ENCODE assay signal across 11 cellular contexts in the genomic region with DNA sequence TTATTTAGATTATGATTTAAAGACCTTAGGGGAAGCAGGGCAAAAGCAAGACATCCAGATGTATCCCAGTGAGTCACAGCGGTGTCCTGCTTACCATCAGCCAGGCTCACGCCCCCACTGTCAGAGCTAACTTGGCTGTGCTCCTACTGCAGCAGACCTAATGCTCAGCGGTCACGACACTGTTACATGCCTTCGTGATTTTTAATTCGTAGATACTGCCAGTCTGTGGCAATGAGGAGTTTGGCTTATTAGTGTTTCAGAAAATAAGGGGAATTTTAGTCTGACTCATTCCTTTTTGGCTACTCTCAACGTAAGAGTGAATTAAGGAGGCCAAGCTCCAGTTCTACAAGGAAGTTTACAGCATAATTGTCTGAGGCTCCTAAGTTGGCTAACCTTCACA. TPM values are rescaled to one million over a fixed set of nuclear protein-coding genes. Genes with fewer than 3 reads are reported as not detected.
A peak's percentile ranks its signal among the peaks of the same experiment; 100 is the strongest.
DNase-seq lines count a peak whose midpoint lies in the region; ATAC-seq, FAIRE-seq and TF ChIP-seq lines count a peak whose summit lies in the region.
"Had no signal": no experiment of that assay in that cellular context is flagged by ENCODE, and none has a peak within 500 bp of the region (broad histone marks: within the 10 kb centered on the region; RNA-seq: fewer than 3 reads in every experiment).

No MANE protein-coding gene starts in this region.

- ATAC-seq in left cardiac atrium = peak; percentile 74 to 98
- ATAC-seq in GM18520 (IDR thresholded peaks at IDR 0.05; ENCODE audit: unreplicated experiment) = no peak
- ATAC-seq in GM21367 (IDR thresholded peaks at IDR 0.05; ENCODE audit: unreplicated experiment) = no peak
- ATAC-seq in stimulated activated naive CD8-positive, alpha-beta T cell treated with anti-CD3 and anti-CD28 coated beads, Interleukin-15, Interleukin-2, amounts not matched to agents 100 U/mL and 50 U/mL, for 24 hours = no peak

- no peak for TF ChIP-seq POLR2A in GM12892 (IDR thresholded peaks at IDR 0.05; ENCODE audit: low read depth, low read length)

- H3K27me3 ChIP-seq in stomach smooth muscle (ENCODE audit: control insufficient read depth in 1 of 2, insufficient read depth in 2 of 2, low read length in 2 of 2) = no peaks in the 10 kb centered on the region

- H3K9ac ChIP-seq in stomach smooth muscle (ENCODE audit: low read length in 2 of 2) = no peak overlapping the region

- no peaks in the 10 kb centered on the region for H3K9me3 ChIP-seq in stomach smooth muscle (ENCODE audit: control insufficient read depth in 2 of 2, low read length in 2 of 2)
- H3K9me3 ChIP-seq: neutrophil had no signal

- intact Hi-C loops in left cardiac atrium (cut with DNase I) = no loop called here

- no peaks in the 10 kb centered on the region for H3K36me3 ChIP-seq in stomach smooth muscle (ENCODE audit: control insufficient read depth in 2 of 2, insufficient read depth in 2 of 2, low read length in 2 of 2)
- H3K36me3 ChIP-seq: neutrophil had no signal

- peaks cover 11% of the 10 kb centered on the region for H3K4me1 ChIP-seq in stomach smooth muscle (ENCODE audit: control insufficient read depth, insufficient read depth, low read length)

- H3K4me3 ChIP-seq in stomach smooth muscle (ENCODE audit: low read length in 2 of 2) = peak overlapping the region in 1 of 2 donors; percentile 29

- FAIRE-seq in GM12892 (lab: Jason Lieb, UNC) = peak; percentile 56

- DNase-seq in GM12892 (ENCODE audit: insufficient read length) (no peak), amniotic epithelial cell (ENCODE audit: low read depth) (peak; percentile 97), left cardiac atrium (peak; percentile 49), occipital lobe (lab: John Stamatoyannopoulos, UW) (no peak)
- no peak for DNase-seq in stimulated activated naive CD8-positive, alpha-beta T cell treated with anti-CD3 and anti-CD28 coated beads, Interleukin-15, Interleukin-2, amounts not matched to agents 100 U/mL and 50 U/mL, for 24 hours
- DNase-seq: activated CD4-positive, alpha-beta T cell treated with anti-CD3 and anti-CD28 coated beads for 1 hour; hypothalamus had no signal

- H3K27ac ChIP-seq in stomach smooth muscle (ENCODE audit: low read length) = peak overlapping the region; percentile 0
- H3K27ac ChIP-seq: neutrophil had no signal

RNA-seq across cellular contexts. Expression of a gene that starts 22.7 kb away (rescaled TPM):
- 0.25 TPM for polyA plus RNA-seq in GM12892 (2012; ENCODE audit: missing spikeins)
- total RNA-seq in left cardiac atrium (1 to 10 TPM; 1.7 to 1.8 TPM), occipital lobe (8.3 TPM)

Comparison
In these comparisons a context has a peak if more than half of its experiments do, and no peak if none do; other contexts are left out.
1. DNase-seq: peak in amniotic epithelial cell (single experiment) and left cardiac atrium (single experiment); none in GM12892 (single experiment), occipital lobe (single experiment) and stimulated activated naive CD8-positive, alpha-beta T cell treated with anti-CD3 and anti-CD28 coated beads, Interleukin-15, Interleukin-2, amounts not matched to agents 100 U/mL and 50 U/mL, for 24 hours (single experiment).
2. ATAC-seq: peak in left cardiac atrium (2 of 2); none in GM18520 (single experiment), GM21367 (single experiment) and stimulated activated naive CD8-positive, alpha-beta T cell treated with anti-CD3 and anti-CD28 coated beads, Interleukin-15, Interleukin-2, amounts not matched to agents 100 U/mL and 50 U/mL, for 24 hours (single experiment).